14 cellular contexts compared by ENCODE assay signal in the genomic region with DNA sequence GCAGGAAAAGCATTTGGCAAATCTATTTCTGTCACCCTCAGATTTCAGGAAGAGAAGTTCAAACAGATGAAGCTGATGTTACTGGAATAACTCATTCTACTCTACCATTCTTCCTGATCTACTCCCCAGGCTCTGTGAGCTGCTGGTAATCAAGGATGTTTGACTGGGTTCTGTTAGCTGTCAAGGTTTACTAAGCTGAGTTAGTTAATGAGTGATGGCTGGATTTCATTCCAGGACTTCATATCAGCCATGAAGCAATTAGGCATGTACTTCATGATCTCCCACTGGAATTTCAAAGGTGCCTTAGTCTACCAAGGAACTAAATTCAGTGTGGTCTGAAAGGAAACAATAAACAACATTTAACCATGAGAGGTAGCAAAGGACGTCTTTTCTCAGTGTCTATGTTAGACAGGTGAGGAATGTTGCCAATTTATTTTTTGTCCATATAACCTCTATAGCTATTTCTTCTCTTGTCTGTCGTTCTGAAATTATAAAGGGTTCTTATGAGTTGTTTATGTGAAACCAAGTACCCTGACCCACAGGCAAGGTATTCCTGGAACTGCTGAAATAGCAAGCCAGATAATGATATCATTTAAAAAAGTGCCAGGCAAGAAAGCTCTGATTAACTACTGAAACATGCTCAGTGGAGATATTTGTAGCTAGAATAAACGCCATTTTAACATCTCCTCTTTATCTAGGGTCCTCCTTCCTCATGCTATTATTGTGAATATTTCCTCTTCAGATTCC.
DNase-seq lines count a peak whose midpoint lies in the region; ATAC-seq lines count a peak whose summit lies in the region.
"Had no signal": no experiment of that assay in that cellular context is flagged by ENCODE, and none has a peak within 500 bp of the region (broad histone marks: within the 10 kb centered on the region; RNA-seq: fewer than 3 reads in every experiment).

No MANE protein-coding gene starts in this region.

- H3K27ac ChIP-seq in trophoblast cell (ENCODE audit: low read depth, low read length) = peak overlapping the region; percentile 99
- H3K27ac ChIP-seq: A549, transverse colon had no signal

- WGBS in trophoblast cell (ENCODE audit: extremely low coverage, insufficient coverage, insufficient read length) = no CpG with 5 or more reads among the region's 3 CpGs

- H2AFZ ChIP-seq in trophoblast cell (ENCODE audit: insufficient read depth, low read length, poor library complexity) = no peak overlapping the region

- peaks cover 61% of the 10 kb centered on the region for H3K4me1 Mint-ChIP-seq in T-helper 1 cell treated with Interleukin-12 subunit alpha and Interleukin-12 subunit beta and Interleukin-4 antibody, amounts not matched to agents 30 μg/mL and 1 μg/mL, for 36 hours (ENCODE audit: low read depth)

- no peak overlapping the region for H2BK5ac ChIP-seq in trophoblast cell (ENCODE audit: low read depth, low read length, poor library complexity)

- no peak overlapping the region for H3K23ac ChIP-seq in trophoblast cell (ENCODE audit: low read length)

- H3K79me2 ChIP-seq in trophoblast cell (ENCODE audit: control insufficient read depth, insufficient read depth, low read length, poor library complexity) = peaks cover 2% of the 10 kb centered on the region

- H3K27me3 ChIP-seq in trophoblast cell (ENCODE audit: insufficient read depth, low read length) = no peaks in the 10 kb centered on the region
- H3K27me3 ChIP-seq: transverse colon had no signal

- peak overlapping the region; percentile 3 for H3K27ac Mint-ChIP-seq in T-helper 1 cell treated with Interleukin-12 subunit alpha and Interleukin-12 subunit beta and Interleukin-4 antibody, amounts not matched to agents 30 μg/mL and 1 μg/mL, for 36 hours
- H3K27ac Mint-ChIP-seq: activated CD8-positive, alpha-beta memory T cell treated with anti-CD3 and anti-CD28 coated beads, Interleukin-2, amount 10 ng/mL, durations not matched to agents 7 days and 5 days had no signal

- H4K12ac ChIP-seq in trophoblast cell (ENCODE audit: low read depth, low read length) = no peak overlapping the region

- peaks cover 9% of the 10 kb centered on the region for H3K36me3 Mint-ChIP-seq in T-helper 1 cell treated with Interleukin-12 subunit alpha and Interleukin-12 subunit beta and Interleukin-4 antibody, amounts not matched to agents 30 μg/mL and 1 μg/mL, for 36 hours (ENCODE audit: low read depth)

- no peak overlapping the region for H3K4ac ChIP-seq in trophoblast cell (ENCODE audit: low read depth, low read length)

- no peak overlapping the region for H4K8ac ChIP-seq in trophoblast cell (ENCODE audit: low read depth, low read length)

- no peak overlapping the region for H2BK12ac ChIP-seq in trophoblast cell (ENCODE audit: low read length)

- no peak overlapping the region for H2BK120ac ChIP-seq in trophoblast cell (ENCODE audit: insufficient read depth, low read length, poor library complexity)

- DNase-seq in T-helper 1 cell (no peak), OCI-M1 (lab: John Stamatoyannopoulos, UW) (peak; percentile 66), left cardiac atrium (no peak), trophoblast cell (no peak), cerebellar cortex (ENCODE audit: low spot score) (no peak), dermis blood vessel endothelial cell (no peak)
- DNase-seq: activated CD8-positive, alpha-beta memory T cell treated with anti-CD3 and anti-CD28 coated beads, Interleukin-2, amount 10 ng/mL, durations not matched to agents 7 days and 5 days; amygdala; stimulated activated CD4-positive, alpha-beta T cell treated with anti-CD3 and anti-CD28 coated beads, Interleukin-12 subunit alpha, Interleukin-12 subunit beta, amount 100 ng/mL, for 4 hours; T1000; transverse colon had no signal

- H3K14ac ChIP-seq in trophoblast cell (ENCODE audit: low read length) = no peak overlapping the region

- H3K9me3 Mint-ChIP-seq in T-helper 1 cell treated with Interleukin-12 subunit alpha and Interleukin-12 subunit beta and Interleukin-4 antibody, amounts not matched to agents 30 μg/mL and 1 μg/mL, for 36 hours = peaks cover 3% of the 10 kb centered on the region

- no peaks in the 10 kb centered on the region for H3K36me3 ChIP-seq in trophoblast cell (ENCODE audit: control insufficient read depth in 1 of 2, insufficient read depth in 2 of 2, low read length in 2 of 2)
- H3K36me3 ChIP-seq: transverse colon had no signal

- ATAC-seq in left cardiac atrium = peak; percentile 31 to 65
- ATAC-seq in HG03196 (IDR thresholded peaks at IDR 0.05; ENCODE audit: unreplicated experiment) = no peak
- ATAC-seq: A549; activated CD8-positive, alpha-beta memory T cell treated with anti-CD3 and anti-CD28 coated beads, Interleukin-2, amount 10 ng/mL, durations not matched to agents 7 days and 5 days had no signal

- H4K91ac ChIP-seq in trophoblast cell (ENCODE audit: low read depth, low read length) = no peak overlapping the region

- no peak overlapping the region for H3K4me2 ChIP-seq in trophoblast cell (ENCODE audit: low read length)
- H3K4me2 ChIP-seq: A549 had no signal

- no peak overlapping the region for H3K18ac ChIP-seq in trophoblast cell (ENCODE audit: low read length)

- no peak overlapping the region for H3K4me3 ChIP-seq in trophoblast cell (ENCODE audit: low read depth, low read length)
- H3K4me3 ChIP-seq: A549, transverse colon had no signal

- peaks cover 8 to 16% of the 10 kb centered on the region in 2 experiments for H3K4me1 ChIP-seq in trophoblast cell (ENCODE audit: control insufficient read depth in 1 of 2, insufficient read depth in 2 of 2, low read length in 2 of 2)
- H3K4me1 ChIP-seq: A549 had no signal

- no peak overlapping the region for H3K9ac ChIP-seq in trophoblast cell (ENCODE audit: low read length)

- peaks cover 14% of the 10 kb centered on the region for H3K79me1 ChIP-seq in trophoblast cell (ENCODE audit: low read length)

- intact Hi-C loops in left cardiac atrium (cut with DNase I) = no loop called here

- no peak overlapping the region for H3K4me3 Mint-ChIP-seq in T-helper 1 cell treated with Interleukin-12 subunit alpha and Interleukin-12 subunit beta and Interleukin-4 antibody, amounts not matched to agents 30 μg/mL and 1 μg/mL, for 36 hours
- H3K4me3 Mint-ChIP-seq: activated CD8-positive, alpha-beta memory T cell treated with anti-CD3 and anti-CD28 coated beads, Interleukin-2, amount 10 ng/mL, durations not matched to agents 7 days and 5 days had no signal

- H2AK5ac ChIP-seq in trophoblast cell (ENCODE audit: low read length) = no peak overlapping the region

- no peaks in the 10 kb centered on the region for H3K27me3 Mint-ChIP-seq in T-helper 1 cell treated with Interleukin-12 subunit alpha and Interleukin-12 subunit beta and Interleukin-4 antibody, amounts not matched to agents 30 μg/mL and 1 μg/mL, for 36 hours (ENCODE audit: low read depth)
- H3K27me3 Mint-ChIP-seq: activated CD8-positive, alpha-beta memory T cell treated with anti-CD3 and anti-CD28 coated beads, Interleukin-2, amount 10 ng/mL, durations not matched to agents 7 days and 5 days had no signal

- no peaks in the 10 kb centered on the region for H3K9me3 ChIP-seq in trophoblast cell (ENCODE audit: insufficient read depth, low read depth, low read length)
- H3K9me3 ChIP-seq: A549, transverse colon had no signal
